ENCODE assay signal across 1 cellular context in genomic region chr2:195656859-195657633, GRCh38.
A peak's percentile ranks its signal among the peaks of the same experiment; 100 is the strongest.
TF ChIP-seq lines count a peak whose summit lies in the region.

Gene SLC39A10 (plus strand): TSS chr2:195657226. CDS start chr2:195680043, 22,817 bp downstream.

TF ChIP-seq in HepG2, 621 proteins besides CTCF, POLR2A, EP300 and RAD21 (continued from another document and continues in another):
- TF ChIP-seq PAXIP1 (CRISPR knock-in tag; conservative IDR thresholded peaks at IDR 0.05): 0 out of 2 replicates have a peak, but pooled peaks have one; percentile 25
- no peak for TF ChIP-seq PLRG1 (conservative IDR thresholded peaks at IDR 0.05)
- TF ChIP-seq HMGXB4 (CRISPR knock-in tag; IDR thresholded peaks at IDR 0.05; ENCODE audit: borderline replicate concordance in 1 of 2, low read depth in 1 of 2): peak; percentile 72 to 82
- TF ChIP-seq POGZ (CRISPR knock-in tag; IDR thresholded peaks at IDR 0.05): peak; percentile 94
- no peak for TF ChIP-seq ZNF460 (CRISPR knock-in tag; IDR thresholded peaks at IDR 0.05; ENCODE audit: borderline replicate concordance)
- peak; percentile 57; the same call in 1 of the 2 replicates for TF ChIP-seq LBX2 (CRISPR knock-in tag; IDR thresholded peaks at IDR 0.05; ENCODE audit: borderline replicate concordance)
- TF ChIP-seq TSC22D2 (CRISPR knock-in tag; IDR thresholded peaks at IDR 0.05; ENCODE audit: borderline replicate concordance): no peak; the same call in 1 of the 2 replicates
- TF ChIP-seq ZNF24 (IDR thresholded peaks at IDR 0.05): no peak
- no peak for TF ChIP-seq ZBTB33 (CRISPR knock-in tag; IDR thresholded peaks at IDR 0.05)
- peak; percentile 31; the same call in 1 of the 2 replicates for TF ChIP-seq MLX (CRISPR knock-in tag; IDR thresholded peaks at IDR 0.05)
- no peak; the same call in 1 of the 2 replicates for TF ChIP-seq ZNF503 (CRISPR knock-in tag; IDR thresholded peaks at IDR 0.05)
- TF ChIP-seq FOXA1 (IDR thresholded peaks at IDR 0.05): no peak
- TF ChIP-seq FOXA1 (CRISPR knock-in tag; IDR thresholded peaks at IDR 0.05): peak; percentile 86
- no peak; the same call in 1 of the 2 replicates for TF ChIP-seq ZNF788 (CRISPR knock-in tag; IDR thresholded peaks at IDR 0.05; ENCODE audit: borderline replicate concordance)
- no peak for TF ChIP-seq ZFP36L1 (CRISPR knock-in tag; IDR thresholded peaks at IDR 0.05)
- TF ChIP-seq ZNF768 (CRISPR knock-in tag; IDR thresholded peaks at IDR 0.05): peak; percentile 78
- no peak for TF ChIP-seq KDM6A (CRISPR knock-in tag; IDR thresholded peaks at IDR 0.05; ENCODE audit: low read depth)
- TF ChIP-seq ZNF704 (CRISPR knock-in tag; IDR thresholded peaks at IDR 0.05; ENCODE audit: borderline replicate concordance): peak; percentile 64
- TF ChIP-seq REPIN1 (CRISPR knock-in tag; IDR thresholded peaks at IDR 0.05; ENCODE audit: borderline replicate concordance, low read depth): peak; percentile 86
- TF ChIP-seq CEBPG (CRISPR knock-in tag; IDR thresholded peaks at IDR 0.05): peak; percentile 49; the same call in 1 of the 2 replicates
- no peak for TF ChIP-seq ARNT2 (CRISPR knock-in tag; IDR thresholded peaks at IDR 0.05; ENCODE audit: low read depth)
- TF ChIP-seq ZNF318 (CRISPR knock-in tag; IDR thresholded peaks at IDR 0.05): no peak; the same call in 1 of the 2 replicates
- TF ChIP-seq ARID2 (CRISPR knock-in tag; IDR thresholded peaks at IDR 0.05; ENCODE audit: borderline replicate concordance): no peak; the same call in 1 of the 2 replicates
- peak; percentile 50; the same call in 1 of the 2 replicates for TF ChIP-seq HMG20B (CRISPR knock-in tag; conservative IDR thresholded peaks at IDR 0.05)
- peak; percentile 81; the same call in 1 of the 2 replicates for TF ChIP-seq ZNF780A (CRISPR knock-in tag; IDR thresholded peaks at IDR 0.05)
- peak; percentile 27 for TF ChIP-seq MED8 (CRISPR knock-in tag; IDR thresholded peaks at IDR 0.05; ENCODE audit: insufficient replicate concordance)
- TF ChIP-seq ZNF576 (CRISPR knock-in tag; IDR thresholded peaks at IDR 0.05): no peak
- TF ChIP-seq SRSF9 (IDR thresholded peaks at IDR 0.05; ENCODE audit: borderline replicate concordance, insufficient read depth, low read depth, low read length, poor library complexity, severe bottlenecking): no peak
- no peak for TF ChIP-seq HNF4A (CRISPR knock-in tag; IDR thresholded peaks at IDR 0.05)
- 0 out of 2 replicates have a peak, but pooled peaks have one; percentile 29 for TF ChIP-seq SRF (IDR thresholded peaks at IDR 0.05; ENCODE audit: low read depth, low read length)
- TF ChIP-seq TRAFD1 (CRISPR knock-in tag; IDR thresholded peaks at IDR 0.05; ENCODE audit: borderline replicate concordance): no peak
- TF ChIP-seq ZNF816 (CRISPR knock-in tag; IDR thresholded peaks at IDR 0.05; ENCODE audit: borderline replicate concordance): no peak; the same call in 1 of the 2 replicates
- no peak for TF ChIP-seq MAFK (conservative IDR thresholded peaks at IDR 0.05 in 1 of 2, IDR thresholded peaks at IDR 0.05 in 1 of 2; ENCODE audit: low read length in 2 of 2)
- 0 out of 2 replicates have a peak, but pooled peaks have one; percentile 12 for TF ChIP-seq RXRB (CRISPR knock-in tag; IDR thresholded peaks at IDR 0.05; ENCODE audit: borderline replicate concordance)
- no peak for TF ChIP-seq WIZ (CRISPR knock-in tag; IDR thresholded peaks at IDR 0.05)
